In the genomic region with DNA sequence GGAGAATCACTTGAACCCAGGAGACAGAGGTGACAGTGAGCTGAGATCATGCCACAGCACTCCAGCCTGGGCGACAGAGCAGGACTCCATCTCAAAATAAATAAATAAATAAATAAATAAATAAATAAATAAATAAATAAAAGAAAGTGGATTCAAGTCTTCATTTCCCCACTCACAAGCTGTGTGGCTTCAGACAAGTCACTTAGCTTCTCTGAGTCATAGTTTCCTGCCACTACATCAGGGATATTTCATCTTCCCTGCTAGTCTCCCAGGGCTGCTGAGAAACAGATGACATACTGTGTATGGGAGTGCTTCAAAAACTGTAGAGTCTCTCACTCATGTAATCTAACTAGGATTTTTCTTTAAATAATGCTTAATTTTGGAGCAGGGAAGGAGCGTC, we compare ENCODE assay signal across 12 cellular contexts. TPM values are rescaled to one million over a fixed set of nuclear protein-coding genes. Genes with fewer than 3 reads are reported as not detected.
A peak's percentile ranks its signal among the peaks of the same experiment; 100 is the strongest.
DNase-seq lines count a peak whose midpoint lies in the region; ATAC-seq, FAIRE-seq and TF ChIP-seq lines count a peak whose summit lies in the region.
"Had no signal": no experiment of that assay in that cellular context is flagged by ENCODE, and none has a peak within 500 bp of the region (broad histone marks: within the 10 kb centered on the region; RNA-seq: fewer than 3 reads in every experiment).

No MANE protein-coding gene starts in this region.

- POLR2A ChIA-PET in A673 (lab: Charles Lee; ENCODE audit: low non-redundant PET) = no interaction called here

- no peak overlapping the region for H2AFZ ChIP-seq in astrocyte (ENCODE audit: low read depth, low read length)

- H3K4me3 ChIP-seq in A673 (ENCODE audit: low read depth, low read length, poor library complexity, severe bottlenecking) (no peak overlapping the region), astrocyte (ENCODE audit: insufficient read depth, low read depth, low read length) (no peak overlapping the region)

- CTCF ChIA-PET in A673 (lab: Charles Lee) = no interaction called here

- DNase-seq in A673 (ENCODE audit: low spot score) (peak; percentile 47), H4 (ENCODE audit: low spot score) (peak; percentile 18), astrocyte (ENCODE audit: low read depth) (peak; percentile 68), iris pigment epithelial cell (ENCODE audit: low read depth) (peak; percentile 85), SHP77 (lab: John Stamatoyannopoulos, UW) (no peak), left colon (no peak)
- DNase-seq: H7; NCI-H2171 treated with DMSO at 0.1 percent for 48 hours; stimulated activated CD4-positive, alpha-beta T cell treated with anti-CD3 and anti-CD28 coated beads, Interleukin-1b, Interleukin-23, amount 100 ng/mL, for 48 hours had no signal

- H3K4me2 ChIP-seq in astrocyte (ENCODE audit: low read length) = no peak overlapping the region
- H3K4me2 ChIP-seq: KMS-11 had no signal

- no peak overlapping the region for H3K9ac ChIP-seq in astrocyte (ENCODE audit: low read length)
- H3K9ac ChIP-seq: KMS-11 had no signal

- H3K9me3 Mint-ChIP-seq in astrocyte (ENCODE audit: unreplicated experiment) = no peaks in the 10 kb centered on the region

- no peak for FAIRE-seq in astrocyte (lab: Jason Lieb, UNC)

- no peaks in the 10 kb centered on the region for H3K36me3 Mint-ChIP-seq in astrocyte (ENCODE audit: low read depth, unreplicated experiment)

- no peaks in the 10 kb centered on the region for H3K9me3 ChIP-seq in A673 (ENCODE audit: low read depth, low read length, poor library complexity, severe bottlenecking)
- H3K9me3 ChIP-seq in astrocyte (ENCODE audit: insufficient read depth, low read depth, low read length) = no peaks in the 10 kb centered on the region

- ATAC-seq in left colon (no peak), GM18907 (IDR thresholded peaks at IDR 0.05; ENCODE audit: unreplicated experiment) (no peak), GM18867 (IDR thresholded peaks at IDR 0.05; ENCODE audit: unreplicated experiment) (no peak)

- H3K27me3 ChIP-seq in A673 (replicated peaks; ENCODE audit: insufficient read depth, low read depth, low read length, poor library complexity) (no peaks in the 10 kb centered on the region), astrocyte (ENCODE audit: insufficient read depth, low read length) (no peaks in the 10 kb centered on the region)

- peaks cover 28% of the 10 kb centered on the region for H4K20me1 ChIP-seq in astrocyte (ENCODE audit: insufficient read depth, low read length)

- TF ChIP-seq CTCF in A673 (conservative IDR thresholded peaks at IDR 0.05; ENCODE audit: low read depth, low read length) = no peak
- TF ChIP-seq CTCF in astrocyte (IDR thresholded peaks at IDR 0.05; ENCODE audit: insufficient read depth, low read depth, low read length) = no peak

- no peaks in the 10 kb centered on the region for H3K36me3 ChIP-seq in A673 (ENCODE audit: insufficient read depth, low read length, poor library complexity, severe bottlenecking)
- no peaks in the 10 kb centered on the region for H3K36me3 ChIP-seq in astrocyte (ENCODE audit: insufficient read depth, low read length)

- H3K27ac ChIP-seq in A673 (ENCODE audit: low read depth, low read length, poor library complexity, severe bottlenecking) (no peak overlapping the region), astrocyte (ENCODE audit: low read depth, low read length) (peak overlapping the region; percentile 75)
- H3K27ac ChIP-seq: KMS-11 had no signal

- peaks cover 24% of the 10 kb centered on the region for H3K79me2 ChIP-seq in astrocyte (ENCODE audit: insufficient read depth, low read length)

- H3K4me1 ChIP-seq in A673 (ENCODE audit: insufficient read depth, low read length, poor library complexity, severe bottlenecking) = peaks cover 33% of the 10 kb centered on the region
- H3K4me1 ChIP-seq in astrocyte (ENCODE audit: insufficient read depth, low read length) = peaks cover 11% of the 10 kb centered on the region

- intact Hi-C loops in A673 (cut with micrococcal nuclease; ENCODE audit: unreplicated experiment) (no loop called here), left colon (cut with DNase I, micrococcal nuclease) (no loop called here)

- H3K4me3 Mint-ChIP-seq in astrocyte (ENCODE audit: unreplicated experiment) = no peak overlapping the region

- no peaks in the 10 kb centered on the region for H3K27me3 Mint-ChIP-seq in astrocyte (ENCODE audit: low read depth, unreplicated experiment)

- H3K4me1 Mint-ChIP-seq in astrocyte (ENCODE audit: low read depth, unreplicated experiment) = peaks cover 20% of the 10 kb centered on the region

- H3K27ac Mint-ChIP-seq in astrocyte (ENCODE audit: unreplicated experiment) = no peak overlapping the region

- no TSS peak for BruUV-seq in A673 (replicated peaks; lab: Mats Ljungman, UMichigan)

RNA-seq across cellular contexts. Expression of a gene that starts 37.2 kb away (rescaled TPM):
- total RNA-seq in A673 (2021) (20.6 and 22.4 TPM in 2 replicates), astrocyte (29.6 and 31.6 TPM in 2 replicates), left colon (10 to 100 TPM; 10.7 to 20.5 TPM)
- total RNA-seq in H4 (2014; rRNA removed; shearing (Covaris generic)) = 11.8 and 12.9 TPM in 2 replicates

Comparison
In these comparisons a context has a peak if more than half of its experiments do, and no peak if none do; other contexts are left out.
1. DNase-seq: peak in A673 (single experiment), H4 (single experiment), astrocyte (single experiment) and iris pigment epithelial cell (single experiment); none in SHP77 (0 of 2) and left colon (0 of 2).